5 cellular contexts compared by ENCODE assay signal in genomic region chr14:27573018-27573417, GRCh38.
"Had no signal": no experiment of that assay in that cellular context is flagged by ENCODE, and none has a peak within 500 bp of the region (broad histone marks: within the 10 kb centered on the region; RNA-seq: fewer than 3 reads in every experiment).

No MANE protein-coding gene starts in this region.

- ATAC-seq: GM23338, HCT116 had no signal

- DNase-seq: H9, HFFc6 had no signal

- H3K9me3 Mint-ChIP-seq: GM23338, H9 had no signal

- H3K4me3 ChIP-seq: GM23338 had no signal

- H3K27me3 Mint-ChIP-seq: IgD-negative memory B cell had no signal

- H3K4me1 Mint-ChIP-seq: GM23338, H9, IgD-negative memory B cell had no signal

- H3K36me3 Mint-ChIP-seq: IgD-negative memory B cell had no signal

- H3K27ac Mint-ChIP-seq: GM23338, HFFc6, IgD-negative memory B cell had no signal

- H3K4me3 Mint-ChIP-seq: GM23338, H9, HFFc6, IgD-negative memory B cell had no signal
